ENCODE assay signal across 1 cellular context in the genomic region with DNA sequence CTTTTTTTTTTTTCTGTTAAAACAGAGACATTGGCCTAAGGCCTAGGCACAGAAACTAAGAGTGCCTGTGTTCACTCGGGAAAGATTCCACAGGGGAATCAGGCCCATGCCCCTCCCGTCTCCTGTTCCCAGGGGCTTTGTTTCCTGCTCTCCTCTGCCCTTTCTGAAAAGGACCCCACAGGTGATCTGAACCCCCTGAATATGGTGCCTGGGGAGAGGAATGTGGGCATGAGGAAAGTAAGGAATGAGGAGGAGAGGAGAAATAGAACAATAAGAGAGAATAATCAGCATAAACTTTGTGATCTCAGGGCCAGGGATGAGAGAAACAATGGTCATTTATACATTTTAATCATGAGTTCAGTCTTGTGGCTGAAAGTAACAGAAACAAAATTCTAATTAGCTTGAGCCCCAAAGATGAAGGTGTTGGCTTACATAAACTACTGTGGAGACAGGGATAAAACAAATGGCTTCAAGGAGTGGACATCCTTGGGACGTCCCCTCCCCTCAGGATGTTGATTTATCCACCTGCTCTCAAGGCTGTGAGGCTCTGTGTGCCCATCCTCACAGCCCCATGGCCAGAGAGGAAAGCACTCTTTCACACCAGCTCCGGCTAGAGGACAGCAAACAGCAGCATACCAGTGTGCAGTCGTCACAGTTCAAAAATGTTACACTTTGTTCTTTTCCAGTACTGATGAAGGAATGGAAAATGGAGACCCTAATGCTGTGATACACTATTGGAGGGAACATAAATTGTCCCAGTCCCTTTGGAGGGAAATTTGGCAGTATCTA.
TF ChIP-seq lines count a peak whose summit lies in the region.

No MANE protein-coding gene starts in this region.

TF ChIP-seq in HepG2, 621 proteins besides CTCF, POLR2A, EP300 and RAD21 (continued from another document and continues in another):
- TF ChIP-seq, protein P1, sequence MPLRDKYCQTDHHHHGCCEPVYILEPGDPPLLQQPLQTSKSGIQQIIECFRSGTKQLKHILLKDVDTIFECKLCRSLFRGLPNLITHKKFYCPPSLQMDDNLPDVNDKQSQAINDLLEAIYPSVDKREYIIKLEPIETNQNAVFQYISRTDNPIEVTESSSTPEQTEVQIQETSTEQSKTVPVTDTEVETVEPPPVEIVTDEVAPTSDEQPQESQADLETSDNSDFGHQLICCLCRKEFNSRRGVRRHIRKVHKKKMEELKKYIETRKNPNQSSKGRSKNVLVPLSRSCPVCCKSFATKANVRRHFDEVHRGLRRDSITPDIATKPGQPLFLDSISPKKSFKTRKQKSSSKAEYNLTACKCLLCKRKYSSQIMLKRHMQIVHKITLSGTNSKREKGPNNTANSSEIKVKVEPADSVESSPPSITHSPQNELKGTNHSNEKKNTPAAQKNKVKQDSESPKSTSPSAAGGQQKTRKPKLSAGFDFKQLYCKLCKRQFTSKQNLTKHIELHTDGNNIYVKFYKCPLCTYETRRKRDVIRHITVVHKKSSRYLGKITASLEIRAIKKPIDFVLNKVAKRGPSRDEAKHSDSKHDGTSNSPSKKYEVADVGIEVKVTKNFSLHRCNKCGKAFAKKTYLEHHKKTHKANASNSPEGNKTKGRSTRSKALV (CRISPR knock-in tag; IDR thresholded peaks at IDR 0.05) = no peak
- TF ChIP-seq ZNF292 (CRISPR knock-in tag; IDR thresholded peaks at IDR 0.05; ENCODE audit: borderline replicate concordance, low read depth) (peak; percentile 78; the same call in 1 of the 2 replicates), DNMT3B (CRISPR knock-in tag; conservative IDR thresholded peaks at IDR 0.05) (no peak), ZNF451 (CRISPR knock-in tag; IDR thresholded peaks at IDR 0.05) (peak; percentile 24; the same call in 1 of the 2 replicates), ZFX (CRISPR knock-in tag; IDR thresholded peaks at IDR 0.05; ENCODE audit: low read depth) (peak; percentile 47; the same call in 1 of the 2 replicates), PHB2 (IDR thresholded peaks at IDR 0.05; ENCODE audit: partially characterized antibody) (no peak), ZNF605 (CRISPR knock-in tag; IDR thresholded peaks at IDR 0.05) (no peak), MED8 (CRISPR knock-in tag; IDR thresholded peaks at IDR 0.05; ENCODE audit: insufficient replicate concordance) (no peak), ZNF331 (CRISPR knock-in tag; IDR thresholded peaks at IDR 0.05) (peak; percentile 80), TBX2 (CRISPR knock-in tag; IDR thresholded peaks at IDR 0.05; ENCODE audit: borderline replicate concordance) (peak; percentile 80), ZSCAN31 (CRISPR knock-in tag; IDR thresholded peaks at IDR 0.05; ENCODE audit: low read depth) (0 out of 2 replicates have a peak, but pooled peaks have one; percentile 33), EZH2 (conservative IDR thresholded peaks at IDR 0.05; ENCODE audit: low read depth, low read length) (no peak), MEIS1 (CRISPR knock-in tag; IDR thresholded peaks at IDR 0.05; ENCODE audit: borderline replicate concordance) (peak; percentile 55; the same call in 1 of the 2 replicates), SALL1 (CRISPR knock-in tag; IDR thresholded peaks at IDR 0.05) (peak; percentile 93), STAT6 (CRISPR knock-in tag; IDR thresholded peaks at IDR 0.05; ENCODE audit: borderline replicate concordance) (no peak), BATF2 (CRISPR knock-in tag; IDR thresholded peaks at IDR 0.05) (no peak), JUN (CRISPR knock-in tag; IDR thresholded peaks at IDR 0.05) (peak; percentile 100), STAG1 (CRISPR knock-in tag; IDR thresholded peaks at IDR 0.05) (peak; percentile 43), NFKBIZ (CRISPR knock-in tag; IDR thresholded peaks at IDR 0.05) (0 out of 2 replicates have a peak, but pooled peaks have one; percentile 53), NAIF1 (CRISPR knock-in tag; IDR thresholded peaks at IDR 0.05; ENCODE audit: borderline replicate concordance) (no peak), ZNF780A (CRISPR knock-in tag; IDR thresholded peaks at IDR 0.05) (no peak), SAP130 (CRISPR knock-in tag; IDR thresholded peaks at IDR 0.05; ENCODE audit: low read depth) (peak; percentile 86), ZMYM2 (CRISPR knock-in tag; IDR thresholded peaks at IDR 0.05) (no peak), SOX13 (IDR thresholded peaks at IDR 0.05) (no peak), SOX13 (CRISPR knock-in tag; conservative IDR thresholded peaks at IDR 0.05 in 1 of 2, IDR thresholded peaks at IDR 0.05 in 1 of 2) (peak in 1 of 2 experiments; percentile 75; a peak in 1 of 4 replicates), AKAP8 (CRISPR knock-in tag; IDR thresholded peaks at IDR 0.05) (no peak), HNRNPUL1 (IDR thresholded peaks at IDR 0.05; ENCODE audit: low read depth, low read length) (no peak), GATAD1 (CRISPR knock-in tag; IDR thresholded peaks at IDR 0.05) (0 out of 2 replicates have a peak, but pooled peaks have one; percentile 39), TEF (CRISPR knock-in tag; IDR thresholded peaks at IDR 0.05) (no peak), SOX5 (CRISPR knock-in tag; IDR thresholded peaks at IDR 0.05; ENCODE audit: borderline replicate concordance) (peak; percentile 85), CHCHD3 (CRISPR knock-in tag; IDR thresholded peaks at IDR 0.05) (no peak), HOXA3 (CRISPR knock-in tag; IDR thresholded peaks at IDR 0.05) (peak; percentile 18; the same call in 1 of the 2 replicates), MIER3 (CRISPR knock-in tag; IDR thresholded peaks at IDR 0.05; ENCODE audit: borderline replicate concordance) (0 out of 2 replicates have a peak, but pooled peaks have one; percentile 65), ZBTB20 (CRISPR knock-in tag; IDR thresholded peaks at IDR 0.05; ENCODE audit: borderline replicate concordance, low read depth) (peak; percentile 56; the same call in 1 of the 2 replicates)
- TF ChIP-seq, protein P2, sequence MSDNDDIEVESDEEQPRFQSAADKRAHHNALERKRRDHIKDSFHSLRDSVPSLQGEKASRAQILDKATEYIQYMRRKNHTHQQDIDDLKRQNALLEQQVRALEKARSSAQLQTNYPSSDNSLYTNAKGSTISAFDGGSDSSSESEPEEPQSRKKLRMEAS (IDR thresholded peaks at IDR 0.05) = peak; percentile 44; the same call in 1 of the 2 replicates
- TF ChIP-seq, protein P3, sequence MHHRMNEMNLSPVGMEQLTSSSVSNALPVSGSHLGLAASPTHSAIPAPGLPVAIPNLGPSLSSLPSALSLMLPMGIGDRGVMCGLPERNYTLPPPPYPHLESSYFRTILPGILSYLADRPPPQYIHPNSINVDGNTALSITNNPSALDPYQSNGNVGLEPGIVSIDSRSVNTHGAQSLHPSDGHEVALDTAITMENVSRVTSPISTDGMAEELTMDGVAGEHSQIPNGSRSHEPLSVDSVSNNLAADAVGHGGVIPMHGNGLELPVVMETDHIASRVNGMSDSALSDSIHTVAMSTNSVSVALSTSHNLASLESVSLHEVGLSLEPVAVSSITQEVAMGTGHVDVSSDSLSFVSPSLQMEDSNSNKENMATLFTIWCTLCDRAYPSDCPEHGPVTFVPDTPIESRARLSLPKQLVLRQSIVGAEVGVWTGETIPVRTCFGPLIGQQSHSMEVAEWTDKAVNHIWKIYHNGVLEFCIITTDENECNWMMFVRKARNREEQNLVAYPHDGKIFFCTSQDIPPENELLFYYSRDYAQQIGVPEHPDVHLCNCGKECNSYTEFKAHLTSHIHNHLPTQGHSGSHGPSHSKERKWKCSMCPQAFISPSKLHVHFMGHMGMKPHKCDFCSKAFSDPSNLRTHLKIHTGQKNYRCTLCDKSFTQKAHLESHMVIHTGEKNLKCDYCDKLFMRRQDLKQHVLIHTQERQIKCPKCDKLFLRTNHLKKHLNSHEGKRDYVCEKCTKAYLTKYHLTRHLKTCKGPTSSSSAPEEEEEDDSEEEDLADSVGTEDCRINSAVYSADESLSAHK (CRISPR knock-in tag; IDR thresholded peaks at IDR 0.05; ENCODE audit: borderline replicate concordance) = no peak
- TF ChIP-seq, protein P4, sequence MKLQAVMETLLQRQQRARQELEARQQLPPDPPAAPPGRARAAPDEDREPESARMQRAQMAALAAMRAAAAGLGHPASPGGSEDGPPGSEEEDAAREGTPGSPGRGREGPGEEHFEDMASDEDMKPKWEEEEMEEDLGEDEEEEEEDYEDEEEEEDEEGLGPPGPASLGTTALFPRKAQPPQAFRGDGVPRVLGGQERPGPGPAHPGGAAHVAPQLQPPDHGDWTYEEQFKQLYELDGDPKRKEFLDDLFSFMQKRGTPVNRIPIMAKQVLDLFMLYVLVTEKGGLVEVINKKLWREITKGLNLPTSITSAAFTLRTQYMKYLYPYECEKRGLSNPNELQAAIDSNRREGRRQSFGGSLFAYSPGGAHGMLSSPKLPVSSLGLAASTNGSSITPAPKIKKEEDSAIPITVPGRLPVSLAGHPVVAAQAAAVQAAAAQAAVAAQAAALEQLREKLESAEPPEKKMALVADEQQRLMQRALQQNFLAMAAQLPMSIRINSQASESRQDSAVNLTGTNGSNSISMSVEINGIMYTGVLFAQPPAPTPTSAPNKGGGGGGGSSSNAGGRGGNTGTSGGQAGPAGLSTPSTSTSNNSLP (IDR thresholded peaks at IDR 0.05; ENCODE audit: low read depth, low read length) = peak; percentile 35; the same call in 1 of the 2 replicates
- TF ChIP-seq, protein P5, sequence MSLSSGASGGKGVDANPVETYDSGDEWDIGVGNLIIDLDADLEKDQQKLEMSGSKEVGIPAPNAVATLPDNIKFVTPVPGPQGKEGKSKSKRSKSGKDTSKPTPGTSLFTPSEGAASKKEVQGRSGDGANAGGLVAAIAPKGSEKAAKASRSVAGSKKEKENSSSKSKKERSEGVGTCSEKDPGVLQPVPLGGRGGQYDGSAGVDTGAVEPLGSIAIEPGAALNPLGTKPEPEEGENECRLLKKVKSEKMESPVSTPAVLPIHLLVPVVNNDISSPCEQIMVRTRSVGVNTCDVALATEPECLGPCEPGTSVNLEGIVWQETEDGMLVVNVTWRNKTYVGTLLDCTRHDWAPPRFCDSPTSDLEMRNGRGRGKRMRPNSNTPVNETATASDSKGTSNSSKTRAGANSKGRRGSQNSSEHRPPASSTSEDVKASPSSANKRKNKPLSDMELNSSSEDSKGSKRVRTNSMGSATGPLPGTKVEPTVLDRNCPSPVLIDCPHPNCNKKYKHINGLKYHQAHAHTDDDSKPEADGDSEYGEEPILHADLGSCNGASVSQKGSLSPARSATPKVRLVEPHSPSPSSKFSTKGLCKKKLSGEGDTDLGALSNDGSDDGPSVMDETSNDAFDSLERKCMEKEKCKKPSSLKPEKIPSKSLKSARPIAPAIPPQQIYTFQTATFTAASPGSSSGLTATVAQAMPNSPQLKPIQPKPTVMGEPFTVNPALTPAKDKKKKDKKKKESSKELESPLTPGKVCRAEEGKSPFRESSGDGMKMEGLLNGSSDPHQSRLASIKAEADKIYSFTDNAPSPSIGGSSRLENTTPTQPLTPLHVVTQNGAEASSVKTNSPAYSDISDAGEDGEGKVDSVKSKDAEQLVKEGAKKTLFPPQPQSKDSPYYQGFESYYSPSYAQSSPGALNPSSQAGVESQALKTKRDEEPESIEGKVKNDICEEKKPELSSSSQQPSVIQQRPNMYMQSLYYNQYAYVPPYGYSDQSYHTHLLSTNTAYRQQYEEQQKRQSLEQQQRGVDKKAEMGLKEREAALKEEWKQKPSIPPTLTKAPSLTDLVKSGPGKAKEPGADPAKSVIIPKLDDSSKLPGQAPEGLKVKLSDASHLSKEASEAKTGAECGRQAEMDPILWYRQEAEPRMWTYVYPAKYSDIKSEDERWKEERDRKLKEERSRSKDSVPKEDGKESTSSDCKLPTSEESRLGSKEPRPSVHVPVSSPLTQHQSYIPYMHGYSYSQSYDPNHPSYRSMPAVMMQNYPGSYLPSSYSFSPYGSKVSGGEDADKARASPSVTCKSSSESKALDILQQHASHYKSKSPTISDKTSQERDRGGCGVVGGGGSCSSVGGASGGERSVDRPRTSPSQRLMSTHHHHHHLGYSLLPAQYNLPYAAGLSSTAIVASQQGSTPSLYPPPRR (CRISPR knock-in tag; IDR thresholded peaks at IDR 0.05; ENCODE audit: borderline replicate concordance) = peak; percentile 56; the same call in 1 of the 2 replicates
- TF ChIP-seq, protein P6, sequence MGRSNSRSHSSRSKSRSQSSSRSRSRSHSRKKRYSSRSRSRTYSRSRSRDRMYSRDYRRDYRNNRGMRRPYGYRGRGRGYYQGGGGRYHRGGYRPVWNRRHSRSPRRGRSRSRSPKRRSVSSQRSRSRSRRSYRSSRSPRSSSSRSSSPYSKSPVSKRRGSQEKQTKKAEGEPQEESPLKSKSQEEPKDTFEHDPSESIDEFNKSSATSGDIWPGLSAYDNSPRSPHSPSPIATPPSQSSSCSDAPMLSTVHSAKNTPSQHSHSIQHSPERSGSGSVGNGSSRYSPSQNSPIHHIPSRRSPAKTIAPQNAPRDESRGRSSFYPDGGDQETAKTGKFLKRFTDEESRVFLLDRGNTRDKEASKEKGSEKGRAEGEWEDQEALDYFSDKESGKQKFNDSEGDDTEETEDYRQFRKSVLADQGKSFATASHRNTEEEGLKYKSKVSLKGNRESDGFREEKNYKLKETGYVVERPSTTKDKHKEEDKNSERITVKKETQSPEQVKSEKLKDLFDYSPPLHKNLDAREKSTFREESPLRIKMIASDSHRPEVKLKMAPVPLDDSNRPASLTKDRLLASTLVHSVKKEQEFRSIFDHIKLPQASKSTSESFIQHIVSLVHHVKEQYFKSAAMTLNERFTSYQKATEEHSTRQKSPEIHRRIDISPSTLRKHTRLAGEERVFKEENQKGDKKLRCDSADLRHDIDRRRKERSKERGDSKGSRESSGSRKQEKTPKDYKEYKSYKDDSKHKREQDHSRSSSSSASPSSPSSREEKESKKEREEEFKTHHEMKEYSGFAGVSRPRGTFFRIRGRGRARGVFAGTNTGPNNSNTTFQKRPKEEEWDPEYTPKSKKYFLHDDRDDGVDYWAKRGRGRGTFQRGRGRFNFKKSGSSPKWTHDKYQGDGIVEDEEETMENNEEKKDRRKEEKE (IDR thresholded peaks at IDR 0.05) = no peak
